21 cellular contexts compared by ENCODE assay signal in the genomic region with DNA sequence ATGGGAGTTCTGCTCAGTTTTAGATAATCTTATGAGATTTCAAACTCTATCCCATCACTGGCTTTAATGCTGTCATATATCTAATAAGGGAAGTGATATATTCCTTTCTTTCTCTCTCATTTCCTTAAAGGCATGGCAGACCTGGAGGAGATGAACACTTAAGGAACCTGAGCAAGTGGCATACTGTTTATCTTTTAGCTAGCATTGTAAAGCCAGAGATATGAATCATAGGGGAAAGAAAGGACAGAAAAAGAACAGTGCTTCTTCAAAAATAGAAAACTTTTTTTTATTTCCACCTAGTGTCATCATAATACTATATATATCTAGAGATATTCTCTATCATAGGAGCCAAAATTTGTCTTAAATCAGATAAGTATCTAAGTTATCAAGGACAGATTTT.
DNase-seq lines count a peak whose midpoint lies in the region; ATAC-seq, FAIRE-seq and TF ChIP-seq lines count a peak whose summit lies in the region.
"Had no signal": no experiment of that assay in that cellular context is flagged by ENCODE, and none has a peak within 500 bp of the region (broad histone marks: within the 10 kb centered on the region; RNA-seq: fewer than 3 reads in every experiment).

No MANE protein-coding gene starts in this region.

- TF ChIP-seq CTCF in astrocyte (IDR thresholded peaks at IDR 0.05; ENCODE audit: insufficient read depth, low read depth, low read length), result no peak

- H3K36me3 Mint-ChIP-seq in activated T-cell treated with anti-CD3 and anti-CD28 coated beads, Interleukin-2, amount 50 U/mL, for 72 hours (ENCODE audit: insufficient read depth in 2 of 2), result peaks cover 0 to 3% of the 10 kb centered on the region in 2 donors
- peaks cover 17% of the 10 kb centered on the region for H3K36me3 Mint-ChIP-seq in activated T-cell treated with anti-CD3 and anti-CD28 coated beads, Interleukin-2, amount 50 U/mL, for 4 hours (ENCODE audit: insufficient read depth)
- H3K36me3 Mint-ChIP-seq in astrocyte (ENCODE audit: low read depth, unreplicated experiment), result peaks cover 4% of the 10 kb centered on the region

- DNase-seq in activated T-cell treated with anti-CD3 and anti-CD28 coated beads, Interleukin-2, amount 50 U/mL, for 72 hours, result no peak
- DNase-seq in activated T-cell treated with anti-CD3 and anti-CD28 coated beads, Interleukin-2, amount 50 U/mL, for 4 hours, result no peak
- DNase-seq in astrocyte (ENCODE audit: low read depth) (peak; percentile 10), myocyte (ENCODE audit: low read depth) (peak; percentile 26), NCI-H1417 (lab: John Stamatoyannopoulos, UW) (no peak), NCI-H446 treated with DMSO at 0.1 percent for 48 hours (lab: John Stamatoyannopoulos, UW) (no peak)
- DNase-seq: CD8-positive, alpha-beta memory T cell; DMS79; GM23248; HCEC 1CT; NCI-H1092; NCI-H2227 treated with DMSO at 0.1 percent for 48 hours; NCI-H526; SHP77 had no signal

- no peaks in the 10 kb centered on the region for H3K27me3 ChIP-seq in astrocyte (ENCODE audit: insufficient read depth, low read length)
- H3K27me3 ChIP-seq: BLaER1 had no signal

- FAIRE-seq in astrocyte (lab: Jason Lieb, UNC), result no peak
- FAIRE-seq: A204.1, D721Med, G401.6, K562 had no signal

- H4K20me1 ChIP-seq in astrocyte (ENCODE audit: insufficient read depth, low read length), result peaks cover 3% of the 10 kb centered on the region
- H4K20me1 ChIP-seq: BLaER1 had no signal

- H3K9me3 Mint-ChIP-seq in activated T-cell treated with anti-CD3 and anti-CD28 coated beads, Interleukin-2, amount 50 U/mL, for 72 hours, result no peaks in the 10 kb centered on the region
- no peaks in the 10 kb centered on the region for H3K9me3 Mint-ChIP-seq in activated T-cell treated with anti-CD3 and anti-CD28 coated beads, Interleukin-2, amount 50 U/mL, for 4 hours
- H3K9me3 Mint-ChIP-seq in astrocyte (ENCODE audit: unreplicated experiment), result no peaks in the 10 kb centered on the region
- H3K9me3 Mint-ChIP-seq: CD8-positive, alpha-beta memory T cell had no signal

- peak overlapping the region in 1 of 2 donors; percentile 28 for H3K4me3 Mint-ChIP-seq in activated T-cell treated with anti-CD3 and anti-CD28 coated beads, Interleukin-2, amount 50 U/mL, for 72 hours
- H3K4me3 Mint-ChIP-seq in activated T-cell treated with anti-CD3 and anti-CD28 coated beads, Interleukin-2, amount 50 U/mL, for 4 hours, result no peak overlapping the region
- no peak overlapping the region for H3K4me3 Mint-ChIP-seq in astrocyte (ENCODE audit: unreplicated experiment)

- no peak overlapping the region for H3K27ac ChIP-seq in astrocyte (ENCODE audit: low read depth, low read length)
- H3K27ac ChIP-seq: BLaER1, GM23248 had no signal

- no peak overlapping the region for H3K4me3 ChIP-seq in astrocyte (ENCODE audit: insufficient read depth, low read depth, low read length)
- H3K4me3 ChIP-seq: BLaER1, GM23248, K562 had no signal

- ATAC-seq in activated T-cell treated with anti-CD3 and anti-CD28 coated beads, Interleukin-2, amount 50 U/mL, for 72 hours (replicated peaks in 1 of 2), result no peak
- no peak for ATAC-seq in activated T-cell treated with anti-CD3 and anti-CD28 coated beads, Interleukin-2, amount 50 U/mL, for 4 hours
- ATAC-seq in HG03342 (IDR thresholded peaks at IDR 0.05; ENCODE audit: unreplicated experiment), result no peak
- ATAC-seq in GM21381 (IDR thresholded peaks at IDR 0.05; ENCODE audit: unreplicated experiment), result no peak
- ATAC-seq: K562 had no signal

- H3K79me2 ChIP-seq in astrocyte (ENCODE audit: insufficient read depth, low read length), result no peaks in the 10 kb centered on the region

- no peak overlapping the region for H3K9ac ChIP-seq in astrocyte (ENCODE audit: low read length)
- H3K9ac ChIP-seq: BLaER1, GM23248 had no signal

- H3K27ac Mint-ChIP-seq in activated T-cell treated with anti-CD3 and anti-CD28 coated beads, Interleukin-2, amount 50 U/mL, for 72 hours, result peak overlapping the region; percentile 74
- no peak overlapping the region for H3K27ac Mint-ChIP-seq in astrocyte (ENCODE audit: unreplicated experiment)

- no peak overlapping the region for H2AFZ ChIP-seq in astrocyte (ENCODE audit: low read depth, low read length)
- H2AFZ ChIP-seq: GM23248 had no signal

- no peaks in the 10 kb centered on the region for H3K4me1 ChIP-seq in astrocyte (ENCODE audit: insufficient read depth, low read length)

- no peak overlapping the region for H3K4me2 ChIP-seq in astrocyte (ENCODE audit: low read length)
- H3K4me2 ChIP-seq: BLaER1 had no signal

- H3K27me3 Mint-ChIP-seq in activated T-cell treated with anti-CD3 and anti-CD28 coated beads, Interleukin-2, amount 50 U/mL, for 72 hours (ENCODE audit: low read depth), result no peaks in the 10 kb centered on the region
- H3K27me3 Mint-ChIP-seq in activated T-cell treated with anti-CD3 and anti-CD28 coated beads, Interleukin-2, amount 50 U/mL, for 4 hours (ENCODE audit: low read depth), result no peaks in the 10 kb centered on the region
- H3K27me3 Mint-ChIP-seq in astrocyte (ENCODE audit: low read depth, unreplicated experiment), result no peaks in the 10 kb centered on the region
- H3K27me3 Mint-ChIP-seq: CD8-positive, alpha-beta memory T cell had no signal

- H3K9me3 ChIP-seq in astrocyte (ENCODE audit: insufficient read depth, low read depth, low read length), result no peaks in the 10 kb centered on the region
- H3K9me3 ChIP-seq: BLaER1 had no signal

- peaks cover 32% of the 10 kb centered on the region for H3K4me1 Mint-ChIP-seq in activated T-cell treated with anti-CD3 and anti-CD28 coated beads, Interleukin-2, amount 50 U/mL, for 72 hours (ENCODE audit: low read depth)
- H3K4me1 Mint-ChIP-seq in activated T-cell treated with anti-CD3 and anti-CD28 coated beads, Interleukin-2, amount 50 U/mL, for 4 hours (ENCODE audit: low read depth), result peaks cover 22% of the 10 kb centered on the region
- peaks cover 7% of the 10 kb centered on the region for H3K4me1 Mint-ChIP-seq in astrocyte (ENCODE audit: low read depth, unreplicated experiment)

- peaks cover 3% of the 10 kb centered on the region for H3K36me3 ChIP-seq in astrocyte (ENCODE audit: insufficient read depth, low read length)

Comparison
In these comparisons a context has a peak if more than half of its experiments do, and no peak if none do; other contexts are left out.
1. DNase-seq: peak in astrocyte (single experiment) and myocyte (single experiment); none in activated T-cell treated with anti-CD3 and anti-CD28 coated beads, Interleukin-2, amount 50 U/mL, for 72 hours (0 of 2), activated T-cell treated with anti-CD3 and anti-CD28 coated beads, Interleukin-2, amount 50 U/mL, for 4 hours (single experiment), NCI-H1417 (0 of 3) and NCI-H446 treated with DMSO at 0.1 percent for 48 hours (single experiment).